In the genomic region with DNA sequence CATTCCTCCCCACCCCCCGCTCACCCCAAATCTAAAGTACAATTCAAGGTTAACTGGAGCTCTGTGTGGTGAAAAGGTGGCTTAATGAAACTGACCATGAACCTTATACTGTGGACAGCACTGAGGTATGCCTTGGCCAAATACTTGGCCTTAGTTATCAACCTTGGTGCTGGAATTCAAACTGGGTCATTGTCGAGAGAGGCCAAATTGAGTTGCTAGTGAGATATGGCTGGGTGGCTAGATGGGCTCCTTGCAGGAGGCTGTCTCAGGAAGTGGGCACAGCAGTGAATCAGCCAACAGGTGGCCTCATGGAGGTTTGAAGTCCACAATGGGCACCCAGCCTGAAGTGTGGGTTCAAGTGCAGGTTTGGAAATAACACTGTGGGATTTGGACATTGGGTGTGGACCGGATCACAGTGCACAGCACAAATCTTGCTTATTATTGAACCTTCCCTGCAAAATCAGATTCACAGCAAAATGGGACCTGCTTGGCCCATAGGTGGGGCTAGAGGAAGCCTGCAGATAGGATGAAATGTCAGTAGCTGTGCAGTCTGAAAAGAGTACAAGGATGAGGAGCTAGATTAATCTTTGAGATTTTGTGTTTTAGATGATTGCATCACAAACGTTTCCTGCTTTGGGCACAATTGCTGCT, we compare ENCODE assay signal across 1 cellular context.
TF ChIP-seq lines count a peak whose summit lies in the region.

No MANE protein-coding gene starts in this region.

TF ChIP-seq in K562, 482 proteins besides CTCF, POLR2A, EP300 and RAD21 (continued from another document):
- TF ChIP-seq, protein P1, sequence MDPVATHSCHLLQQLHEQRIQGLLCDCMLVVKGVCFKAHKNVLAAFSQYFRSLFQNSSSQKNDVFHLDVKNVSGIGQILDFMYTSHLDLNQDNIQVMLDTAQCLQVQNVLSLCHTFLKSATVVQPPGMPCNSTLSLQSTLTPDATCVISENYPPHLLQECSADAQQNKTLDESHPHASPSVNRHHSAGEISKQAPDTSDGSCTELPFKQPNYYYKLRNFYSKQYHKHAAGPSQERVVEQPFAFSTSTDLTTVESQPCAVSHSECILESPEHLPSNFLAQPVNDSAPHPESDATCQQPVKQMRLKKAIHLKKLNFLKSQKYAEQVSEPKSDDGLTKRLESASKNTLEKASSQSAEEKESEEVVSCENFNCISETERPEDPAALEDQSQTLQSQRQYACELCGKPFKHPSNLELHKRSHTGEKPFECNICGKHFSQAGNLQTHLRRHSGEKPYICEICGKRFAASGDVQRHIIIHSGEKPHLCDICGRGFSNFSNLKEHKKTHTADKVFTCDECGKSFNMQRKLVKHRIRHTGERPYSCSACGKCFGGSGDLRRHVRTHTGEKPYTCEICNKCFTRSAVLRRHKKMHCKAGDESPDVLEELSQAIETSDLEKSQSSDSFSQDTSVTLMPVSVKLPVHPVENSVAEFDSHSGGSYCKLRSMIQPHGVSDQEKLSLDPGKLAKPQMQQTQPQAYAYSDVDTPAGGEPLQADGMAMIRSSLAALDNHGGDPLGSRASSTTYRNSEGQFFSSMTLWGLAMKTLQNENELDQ (CRISPR knock-in tag; IDR thresholded peaks at IDR 0.05; ENCODE audit: borderline replicate concordance): no peak
- TF ChIP-seq TCF3 (CRISPR knock-in tag; IDR thresholded peaks at IDR 0.05) (no peak), ZNF175 (CRISPR knock-in tag; IDR thresholded peaks at IDR 0.05; ENCODE audit: low read depth) (no peak), SIX5 (IDR thresholded peaks at IDR 0.05; ENCODE audit: borderline replicate concordance in 1 of 2, insufficient read depth in 1 of 2, low read depth in 1 of 2, low read length in 2 of 2) (no peak), MCM3 (IDR thresholded peaks at IDR 0.05) (no peak), ERF (CRISPR knock-in tag; IDR thresholded peaks at IDR 0.05) (no peak), U2AF1 (optimal IDR thresholded peaks at IDR 0.05; ENCODE audit: low read depth, low read length) (no peak), ZKSCAN1 (IDR thresholded peaks at IDR 0.05; ENCODE audit: low read depth, low read length) (no peak), ZBTB8A (IDR thresholded peaks at IDR 0.05; ENCODE audit: partially characterized antibody) (no peak), LARP7 (IDR thresholded peaks at IDR 0.05) (no peak), ZNF445 (CRISPR knock-in tag; IDR thresholded peaks at IDR 0.05; ENCODE audit: low read depth) (no peak)
- TF ChIP-seq, protein P2, sequence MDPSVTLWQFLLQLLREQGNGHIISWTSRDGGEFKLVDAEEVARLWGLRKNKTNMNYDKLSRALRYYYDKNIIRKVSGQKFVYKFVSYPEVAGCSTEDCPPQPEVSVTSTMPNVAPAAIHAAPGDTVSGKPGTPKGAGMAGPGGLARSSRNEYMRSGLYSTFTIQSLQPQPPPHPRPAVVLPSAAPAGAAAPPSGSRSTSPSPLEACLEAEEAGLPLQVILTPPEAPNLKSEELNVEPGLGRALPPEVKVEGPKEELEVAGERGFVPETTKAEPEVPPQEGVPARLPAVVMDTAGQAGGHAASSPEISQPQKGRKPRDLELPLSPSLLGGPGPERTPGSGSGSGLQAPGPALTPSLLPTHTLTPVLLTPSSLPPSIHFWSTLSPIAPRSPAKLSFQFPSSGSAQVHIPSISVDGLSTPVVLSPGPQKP (CRISPR knock-in tag; IDR thresholded peaks at IDR 0.05): no peak
